ENCODE assay signal across 8 cellular contexts in genomic region chr7:23055582-23056178, GRCh38. TPM values are rescaled to one million over a fixed set of nuclear protein-coding genes. Genes with fewer than 3 reads are reported as not detected.
DNase-seq lines count a peak whose midpoint lies in the region; ATAC-seq, FAIRE-seq and TF ChIP-seq lines count a peak whose summit lies in the region.

No MANE protein-coding gene starts in this region.

- ATAC-seq in activated T-cell treated with anti-CD3 and anti-CD28 coated beads, Interleukin-2, amount 50 U/mL, for 72 hours (replicated peaks in 1 of 2): peak; percentile 83 to 84
- no peak for ATAC-seq in GM18511 (IDR thresholded peaks at IDR 0.05; ENCODE audit: unreplicated experiment)

- CTCF ChIA-PET in OCI-LY7 (lab: Charles Lee; ENCODE audit: unreplicated experiment): interaction anchor here (1.0 to 1.8 kb wide), 5 partner anchors 12 to 328 kb away, joined by 3 to 8 read pairs (median 4); partner anchors contain the start of gene IL6

- peaks cover 5% of the 10 kb centered on the region for H3K4me1 ChIP-seq in OCI-LY7 (ENCODE audit: insufficient read depth, low read length, poor library complexity, severe bottlenecking)

- H2AFZ ChIP-seq in OCI-LY7 (ENCODE audit: low read length): peak overlapping the region; percentile 36; the same call in 1 of the 2 replicates

- H3K4me2 ChIP-seq in OCI-LY7 (ENCODE audit: low read length): no peak overlapping the region

- H3K27ac Mint-ChIP-seq in activated T-cell treated with anti-CD3 and anti-CD28 coated beads, Interleukin-2, amount 50 U/mL, for 72 hours: no peak overlapping the region
- no peak overlapping the region for H3K27ac Mint-ChIP-seq in osteocyte (ENCODE audit: unreplicated experiment)

- H3K36me3 Mint-ChIP-seq in activated T-cell treated with anti-CD3 and anti-CD28 coated beads, Interleukin-2, amount 50 U/mL, for 72 hours (ENCODE audit: insufficient read depth in 2 of 2): no peaks in the 10 kb centered on the region
- H3K36me3 Mint-ChIP-seq in osteocyte (ENCODE audit: unreplicated experiment): no peaks in the 10 kb centered on the region

- H3K4me3 ChIP-seq in OCI-LY7 (ENCODE audit: low read depth, low read length, poor library complexity, severe bottlenecking) (no peak overlapping the region), foreskin fibroblast (ENCODE audit: low read depth in 1 of 2, low read length in 2 of 2) (no peak overlapping the region)

- H3K9me2 ChIP-seq in OCI-LY7 (ENCODE audit: insufficient read depth, low read length): no peaks in the 10 kb centered on the region

- H3K27ac ChIP-seq in C4-2B: no peak overlapping the region
- H3K27ac ChIP-seq in OCI-LY7 (ENCODE audit: low read depth, low read length, poor library complexity, severe bottlenecking): no peak overlapping the region

- no peaks in the 10 kb centered on the region for H3K9me3 Mint-ChIP-seq in activated T-cell treated with anti-CD3 and anti-CD28 coated beads, Interleukin-2, amount 50 U/mL, for 72 hours
- no peaks in the 10 kb centered on the region for H3K9me3 Mint-ChIP-seq in osteocyte (ENCODE audit: unreplicated experiment)

- H3K79me2 ChIP-seq in OCI-LY7 (ENCODE audit: insufficient read depth, low read depth, low read length): no peaks in the 10 kb centered on the region

- POLR2A ChIA-PET in OCI-LY7 (lab: Charles Lee): interaction anchor here (0.7 to 2.7 kb wide), 11 partner anchors 34 to 329 kb away, joined by 3 to 12 read pairs (median 4); partner anchors contain the start of gene IL6

- TF ChIP-seq CTCF in C4-2B (conservative IDR thresholded peaks at IDR 0.05): peak; percentile 97
- peak; percentile 100 for TF ChIP-seq CTCF in OCI-LY7 (conservative IDR thresholded peaks at IDR 0.05; ENCODE audit: low read length)
- TF ChIP-seq CTCF in foreskin fibroblast (IDR thresholded peaks at IDR 0.05; ENCODE audit: low read depth, low read length): peak; percentile 84
- peak; percentile 96 for TF ChIP-seq CTCF in osteocyte (IDR thresholded peaks at IDR 0.05)

- BruUV-seq in OCI-LY7 (replicated peaks; lab: Mats Ljungman, UMichigan): no TSS peak

- H4K20me1 ChIP-seq in OCI-LY7 (ENCODE audit: insufficient read depth, low read length): no peaks in the 10 kb centered on the region

- intact Hi-C loops in OCI-LY7 (cut with micrococcal nuclease; ENCODE audit: unreplicated experiment): loop anchor here (1.0 to 5.0 kb wide), 7 partner anchors 41 to 495 kb away; partner anchors contain the start of genes HYCC1 and TOMM7

- H3K4me3 Mint-ChIP-seq in activated T-cell treated with anti-CD3 and anti-CD28 coated beads, Interleukin-2, amount 50 U/mL, for 72 hours: no peak overlapping the region
- H3K4me3 Mint-ChIP-seq in osteocyte (ENCODE audit: unreplicated experiment): no peak overlapping the region

- no peaks in the 10 kb centered on the region for H3K9me3 ChIP-seq in OCI-LY7 (ENCODE audit: low read length)

- FAIRE-seq in GM19239 (lab: Jason Lieb, UNC) (peak; percentile 97), HTR-8/SVneo (lab: Jason Lieb, UNC) (peak; percentile 23)

- H3K4me1 Mint-ChIP-seq in activated T-cell treated with anti-CD3 and anti-CD28 coated beads, Interleukin-2, amount 50 U/mL, for 72 hours (ENCODE audit: low read depth): peaks cover 6% of the 10 kb centered on the region
- no peaks in the 10 kb centered on the region for H3K4me1 Mint-ChIP-seq in osteocyte (ENCODE audit: unreplicated experiment)

- H3K36me3 ChIP-seq in OCI-LY7 (ENCODE audit: insufficient read depth, low read length): no peaks in the 10 kb centered on the region

- no peaks in the 10 kb centered on the region for H3K27me3 Mint-ChIP-seq in activated T-cell treated with anti-CD3 and anti-CD28 coated beads, Interleukin-2, amount 50 U/mL, for 72 hours (ENCODE audit: low read depth)
- no peaks in the 10 kb centered on the region for H3K27me3 Mint-ChIP-seq in osteocyte (ENCODE audit: unreplicated experiment)

- DNase-seq in GM19239 (ENCODE audit: insufficient read length, low spot score) (peak; percentile 46), HTR-8/SVneo (ENCODE audit: insufficient read length, low spot score) (peak; percentile 48), OCI-LY7 (ENCODE audit: low spot score) (peak; percentile 83), foreskin fibroblast (peak; percentile 63 to 86), osteocyte (ENCODE audit: extremely low spot score, unreplicated experiment) (no peak)
- peak; percentile 55 to 56 for DNase-seq in activated T-cell treated with anti-CD3 and anti-CD28 coated beads, Interleukin-2, amount 50 U/mL, for 72 hours

RNA-seq across cellular contexts. Expression of gene HYCC1, which starts 41.8 kb away (rescaled TPM):
- total RNA-seq in OCI-LY7 (2014; rRNA removed; shearing (Covaris generic)): 43.3 and 69.9 TPM in 2 replicates
- total RNA-seq in OCI-LY7 (2022) (157 and 171 TPM in 2 replicates), osteocyte (52.3 and 56.9 TPM in 2 replicates)
- 10 to 100 TPM; 25.3 to 26.0 TPM for total RNA-seq in activated T-cell treated with anti-CD3 and anti-CD28 coated beads, Interleukin-2, amount 50 U/mL, for 72 hours

RNA-seq across cellular contexts. Expression of gene KLHL7, which starts 49.9 kb away (rescaled TPM):
- total RNA-seq in OCI-LY7 (2014; rRNA removed; shearing (Covaris generic)): 24.4 and 25.8 TPM in 2 replicates
- total RNA-seq in OCI-LY7 (2022) (30.2 and 35.2 TPM in 2 replicates), osteocyte (48.1 and 50.2 TPM in 2 replicates)
- total RNA-seq in activated T-cell treated with anti-CD3 and anti-CD28 coated beads, Interleukin-2, amount 50 U/mL, for 72 hours: 10 to 100 TPM; 20.4 to 25.4 TPM
